In genomic region chr12:28173440-28173839, GRCh38 we compare ENCODE assay signal across 23 cellular contexts. TPM values are rescaled to one million over a fixed set of nuclear protein-coding genes. Genes with fewer than 3 reads are reported as not detected.
DNase-seq lines count a peak whose midpoint lies in the region; ATAC-seq, FAIRE-seq and TF ChIP-seq lines count a peak whose summit lies in the region.
"Had no signal": no experiment of that assay in that cellular context is flagged by ENCODE, and none has a peak within 500 bp of the region (broad histone marks: within the 10 kb centered on the region; RNA-seq: fewer than 3 reads in every experiment).

No MANE protein-coding gene starts in this region.

- no peaks in the 10 kb centered on the region for H3K4me1 ChIP-seq in GM12878 (ENCODE audit: control insufficient read depth, insufficient read depth, low read length)
- H3K4me1 ChIP-seq: Caco-2 had no signal

- H3K27ac ChIP-seq in GM12878 (ENCODE audit: control insufficient read depth, insufficient read depth), result no peak overlapping the region
- H3K27ac ChIP-seq: 22Rv1; A549; BLaER1 treated with 17β-estradiol and CSF1 and Interleukin-3, amounts not matched to agents 10 nM and 100 nM; C4-2B had no signal

- intact Hi-C loops in GM12878 (cut with micrococcal nuclease; ENCODE audit: unreplicated experiment), result no loop called here

- H3K4me3 ChIP-seq in GM12865 (ENCODE audit: low read depth, low read length), result no peak overlapping the region
- H3K4me3 ChIP-seq in GM12878, result no peak overlapping the region
- H3K4me3 ChIP-seq: A549; BLaER1 treated with 17β-estradiol and CSF1 and Interleukin-3, amounts not matched to agents 10 nM and 100 nM had no signal

- ATAC-seq in GM18867 (IDR thresholded peaks at IDR 0.05; ENCODE audit: unreplicated experiment) (peak; percentile 78), GM19468 (IDR thresholded peaks at IDR 0.05; ENCODE audit: extremely low read depth, unreplicated experiment) (peak; percentile 32), GM12878 (peak; percentile 43; the same call in 2 of the 3 replicates), HG02759 (IDR thresholded peaks at IDR 0.05; ENCODE audit: unreplicated experiment) (no peak)
- ATAC-seq: CD8-positive, alpha-beta T cell had no signal

- WGBS in GM12878 (ENCODE audit: insufficient coverage, insufficient replicate concordance, low lambda C conversion rate, missing lambda C conversion rate), result 17% methylated on average over 1 of the region's 1 CpG

- H3K27ac Mint-ChIP-seq in activated CD4-positive, alpha-beta memory T cell treated with anti-CD3 and anti-CD28 coated beads, Interleukin-2, amount 10 ng/mL, durations not matched to agents 7 days and 5 days, result no peak overlapping the region
- H3K27ac Mint-ChIP-seq: B cell; CD4-positive, alpha-beta T cell; CD8-positive, alpha-beta T cell had no signal

- no peaks in the 10 kb centered on the region for H3K27me3 Mint-ChIP-seq in activated CD4-positive, alpha-beta memory T cell treated with anti-CD3 and anti-CD28 coated beads, Interleukin-2, amount 10 ng/mL, durations not matched to agents 7 days and 5 days
- H3K27me3 Mint-ChIP-seq: B cell; CD4-positive, alpha-beta T cell had no signal

- CTCF ChIA-PET in GM12878 (lab: Yijun Ruan, JAX), result interaction anchor here (0.7 to 1.0 kb wide), 5 partner anchors 17 to 216 kb away, joined by 3 read pairs; partner anchors contain the start of gene CCDC91
- CTCF ChIA-PET in activated CD4-positive, alpha-beta memory T cell treated with anti-CD3 and anti-CD28 coated beads, Interleukin-2, amount 10 ng/mL, durations not matched to agents 7 days and 5 days (lab: Charles Lee), result no interaction called here

- DNase-seq in GM12865 (ENCODE audit: low read depth) (peak; percentile 11), GM12878 (ENCODE audit: low read depth, low spot score) (no peak), NCI-H526 treated with DMSO at 0.1 percent for 48 hours (lab: John Stamatoyannopoulos, UW) (no peak), HTR-8/SVneo (ENCODE audit: insufficient read length, low spot score) (no peak)
- no peak for DNase-seq in activated CD4-positive, alpha-beta memory T cell treated with anti-CD3 and anti-CD28 coated beads, Interleukin-2, amount 10 ng/mL, durations not matched to agents 7 days and 5 days
- DNase-seq: AML-193; Caco-2; Calu3; CD4-positive, alpha-beta T cell; CD8-positive, alpha-beta T cell; DMS79 treated with DMSO at 0.1 percent for 48 hours; GF-D8 had no signal

- TF ChIP-seq CTCF in GM12865 (IDR thresholded peaks at IDR 0.05; ENCODE audit: insufficient read depth, low read depth, low read length, missing control alignments), result no peak
- no peak for TF ChIP-seq CTCF in GM12878 (IDR thresholded peaks at IDR 0.05 in 2 of 3, conservative IDR thresholded peaks at IDR 0.05 in 1 of 3; ENCODE audit: control insufficient read depth in 2 of 3, extremely low read depth in 1 of 3, insufficient read depth in 1 of 3, low read depth in 3 of 3, low read length in 3 of 3)

- POLR2A ChIA-PET in GM12878 (lab: Charles Lee), result no interaction called here
- POLR2A ChIA-PET in activated CD4-positive, alpha-beta memory T cell treated with anti-CD3 and anti-CD28 coated beads, Interleukin-2, amount 10 ng/mL, durations not matched to agents 7 days and 5 days (lab: Charles Lee), result no interaction called here

- H3K4me3 Mint-ChIP-seq in activated CD4-positive, alpha-beta memory T cell treated with anti-CD3 and anti-CD28 coated beads, Interleukin-2, amount 10 ng/mL, durations not matched to agents 7 days and 5 days, result no peak overlapping the region
- H3K4me3 Mint-ChIP-seq: B cell; CD4-positive, alpha-beta T cell; CD8-positive, alpha-beta T cell had no signal

- no peaks in the 10 kb centered on the region for H3K79me2 ChIP-seq in GM12878 (ENCODE audit: control insufficient read depth, insufficient read depth, low read length)

- no peaks in the 10 kb centered on the region for H3K36me3 ChIP-seq in GM12878 (ENCODE audit: control insufficient read depth in 2 of 2, insufficient read depth in 2 of 2, low read length in 1 of 2)
- H3K36me3 ChIP-seq: BLaER1 treated with 17β-estradiol and CSF1 and Interleukin-3, amounts not matched to agents 10 nM and 100 nM had no signal

- no peaks in the 10 kb centered on the region for H3K27me3 ChIP-seq in GM12878 (replicated peaks in 1 of 2; ENCODE audit: control insufficient read depth in 2 of 2, insufficient read depth in 2 of 2, low read length in 1 of 2)
- H3K27me3 ChIP-seq: BLaER1 treated with 17β-estradiol and CSF1 and Interleukin-3, amounts not matched to agents 10 nM and 100 nM had no signal

- FAIRE-seq in GM12878 (lab: Jason Lieb, UNC), result no peak
- no peak for FAIRE-seq in HTR-8/SVneo (lab: Jason Lieb, UNC)
- FAIRE-seq: A549, D721Med, G401.6, GM12891 had no signal

- no peaks in the 10 kb centered on the region for H3K9me3 Mint-ChIP-seq in activated CD4-positive, alpha-beta memory T cell treated with anti-CD3 and anti-CD28 coated beads, Interleukin-2, amount 10 ng/mL, durations not matched to agents 7 days and 5 days
- H3K9me3 Mint-ChIP-seq: CD4-positive, alpha-beta T cell had no signal

- RAD21 ChIA-PET in GM12878 (lab: Charles Lee; ENCODE audit: unreplicated experiment), result interaction anchor here (0.6 kb wide), 1 partner anchor 64 kb away, joined by 3 read pairs; no protein-coding TSS in a partner anchor

- no peaks in the 10 kb centered on the region for H3K9me3 ChIP-seq in GM12878 (replicated peaks; ENCODE audit: control insufficient read depth, insufficient read depth, low read length)
- H3K9me3 ChIP-seq: A549, Caco-2 had no signal

- no peaks in the 10 kb centered on the region for H4K20me1 ChIP-seq in GM12878 (ENCODE audit: control insufficient read depth, insufficient read depth)
- H4K20me1 ChIP-seq: BLaER1 treated with 17β-estradiol and CSF1 and Interleukin-3, amounts not matched to agents 10 nM and 100 nM had no signal

- SMC1A ChIA-PET in GM12878 (lab: Charles Lee; ENCODE audit: uncharacterized antibody, unreplicated experiment), result interaction anchor here (0.6 to 1.6 kb wide), 3 partner anchors 12 to 1290 kb away, joined by 3 to 6 read pairs (median 4); no protein-coding TSS in a partner anchor

- H3K4me1 Mint-ChIP-seq in activated CD4-positive, alpha-beta memory T cell treated with anti-CD3 and anti-CD28 coated beads, Interleukin-2, amount 10 ng/mL, durations not matched to agents 7 days and 5 days, result peaks cover 1% of the 10 kb centered on the region
- H3K4me1 Mint-ChIP-seq: B cell had no signal

- no TSS peak for BruUV-seq in GM12878 (replicated peaks; lab: Mats Ljungman, UMichigan)

- no peak for TF ChIP-seq EP300 in GM12878 (IDR thresholded peaks at IDR 0.05; ENCODE audit: borderline replicate concordance in 1 of 2, control insufficient read depth in 1 of 2, low read depth in 2 of 2, low read length in 2 of 2)

- H2AFZ ChIP-seq in GM12878 (ENCODE audit: control insufficient read depth, low read depth, low read length), result no peak overlapping the region

- no peak overlapping the region for H3K4me2 ChIP-seq in GM12878 (ENCODE audit: control insufficient read depth, insufficient read depth)
- H3K4me2 ChIP-seq: A549; BLaER1 treated with 17β-estradiol and CSF1 and Interleukin-3, amounts not matched to agents 10 nM and 100 nM had no signal

- in situ Hi-C loops in GM12878 (cut with MboI), result no loop called here

- no peak for TF ChIP-seq RAD21 in GM12878 (IDR thresholded peaks at IDR 0.05; ENCODE audit: insufficient read depth, low read depth, low read length)

- H3K9ac ChIP-seq in GM12878 (ENCODE audit: control insufficient read depth, insufficient read depth, low read length), result no peak overlapping the region
- H3K9ac ChIP-seq: BLaER1 treated with 17β-estradiol and CSF1 and Interleukin-3, amounts not matched to agents 10 nM and 100 nM had no signal

- TF ChIP-seq POLR2A in GM12878 (IDR thresholded peaks at IDR 0.05; ENCODE audit: low read depth, low read length), result no peak

- no peaks in the 10 kb centered on the region for H3K36me3 Mint-ChIP-seq in activated CD4-positive, alpha-beta memory T cell treated with anti-CD3 and anti-CD28 coated beads, Interleukin-2, amount 10 ng/mL, durations not matched to agents 7 days and 5 days (ENCODE audit: low read depth)

TF ChIP-seq in GM12878, 131 proteins besides CTCF, POLR2A, EP300 and RAD21 (continues in another document):
- TF ChIP-seq BMI1 (IDR thresholded peaks at IDR 0.05; ENCODE audit: borderline replicate concordance) (no peak), CREB1 (IDR thresholded peaks at IDR 0.05; ENCODE audit: low read depth) (no peak)

RNA-seq across cellular contexts. Expression of gene CCDC91, which starts 16.8 kb away (rescaled TPM):
- total RNA-seq in GM12878 (2013; cell fraction: nucleolus; rRNA removed), result 85.1 and 85.2 TPM in 2 replicates
- 13.5 and 15.4 TPM in 2 replicates for total RNA-seq in GM12878 (2014; rRNA removed)
- 17.3 and 20.3 TPM in 2 replicates for total RNA-seq in GM12878 (2014; rRNA removed; fragmentation: Illumina TruSeq; extraction: Trizol)
- total RNA-seq in GM12878 (2021), result 14.1 and 15.8 TPM in 2 replicates
- polyA plus RNA-seq in GM12878 (2011; ENCODE audit: low read depth), result 7.5 TPM
- 24.9 and 28.1 TPM in 2 replicates for polyA plus RNA-seq in GM12878 (2011; rRNA removed)
- 9.1 and 10.1 TPM in 2 replicates for polyA plus RNA-seq in GM12878 (2011; cell fraction: cytosol; rRNA removed)
- 12.0 and 12.1 TPM in 2 replicates for polyA plus RNA-seq in GM12878 (2011; cell fraction: nucleus; rRNA removed)
- polyA plus RNA-seq in GM12878 (2012), result 10.2 and 10.7 TPM in 2 replicates
- 17.2 and 23.3 TPM in 2 replicates for polyA plus RNA-seq in GM12878 (2014; fragmentation: Illumina TruSeq; extraction: Trizol)
- 10 to 100 TPM in 1 of 2 experiments, 1 to 10 TPM in 1; 6.1 to 10.3 TPM for polyA plus RNA-seq in GM12878 (2014; fragmentation: Nextera tagmentation; extraction: Ambion mirVana)
- 9.4 and 9.6 TPM in 2 replicates for polyA plus RNA-seq in GM12878 (2014; rRNA removed)
- 10 to 100 TPM; 21.1 to 21.6 TPM for polyA plus RNA-seq in GM12878 (2016; fragmentation: Nextera tagmentation; extraction: Ambion mirVana)
- polyA minus RNA-seq in GM12878 (2011; rRNA and poly(A)+ RNA removed), result 35.1 and 51.9 TPM in 2 replicates
- polyA minus RNA-seq in GM12878 (2011; cell fraction: cytosol; rRNA and poly(A)+ RNA removed), result 17.4 and 23.3 TPM in 2 replicates
- polyA minus RNA-seq in GM12878 (2011; cell fraction: nucleus; rRNA and poly(A)+ RNA removed), result 33.9 and 54.6 TPM in 2 replicates
- total RNA-seq in activated CD4-positive, alpha-beta memory T cell treated with anti-CD3 and anti-CD28 coated beads, Interleukin-2, amount 10 ng/mL, durations not matched to agents 7 days and 5 days, result 10 to 100 TPM; 23.1 to 24.6 TPM
